8 cellular contexts compared by ENCODE assay signal in the genomic region with DNA sequence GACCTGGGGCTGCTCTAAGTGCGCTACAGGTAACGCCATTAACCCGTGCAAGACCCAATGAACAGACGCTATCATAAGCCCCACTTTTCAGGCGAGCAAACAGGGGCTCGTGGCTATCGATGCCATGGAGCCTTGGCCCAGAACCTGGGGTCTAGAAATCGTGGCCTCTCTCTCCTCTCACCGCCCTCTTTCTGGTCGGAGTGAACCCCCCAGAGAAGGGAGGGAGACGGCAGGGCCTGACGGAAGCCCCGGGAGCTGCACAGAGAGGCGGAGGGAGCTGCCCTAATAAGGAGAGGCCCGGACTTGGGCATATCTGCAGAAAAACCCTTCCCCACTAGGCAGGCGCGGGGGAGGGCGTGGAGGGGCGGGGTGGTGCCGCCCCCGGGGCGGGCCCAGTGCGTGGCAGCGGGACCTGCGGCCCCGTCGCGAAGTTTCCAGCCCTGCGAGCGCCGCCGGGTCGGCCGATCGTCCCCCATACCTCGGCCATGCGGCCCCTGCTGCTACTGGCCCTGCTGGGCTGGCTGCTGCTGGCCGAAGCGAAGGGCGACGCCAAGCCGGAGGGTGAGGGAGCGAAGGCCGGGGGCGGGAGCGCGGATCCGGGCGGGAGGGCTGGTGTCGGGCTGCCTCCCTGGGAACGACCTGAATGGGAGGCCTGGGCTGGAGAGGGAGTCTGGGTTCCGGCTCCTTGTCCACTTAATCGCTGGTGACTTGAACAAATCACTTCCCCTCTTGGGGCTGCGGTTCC. TPM values are rescaled to one million over a fixed set of nuclear protein-coding genes. Genes with fewer than 3 reads are reported as not detected.
DNase-seq lines count a peak whose midpoint lies in the region; ATAC-seq and TF ChIP-seq lines count a peak whose summit lies in the region.

TSS of gene PLOD1 (plus strand) at position 423 of the 745 bp plus-strand sequence. CDS start at position 486, 63 bp downstream.

- DNase-seq in GM10248 (ENCODE audit: extremely low spot score) (peak; percentile 95), NCI-H1048 (lab: John Stamatoyannopoulos, UW) (peak; percentile 41), T-cell (peak; percentile 63 to 91 (median 82)), adipocyte (ENCODE audit: low read depth) (peak; percentile 94), heart left ventricle (peak; percentile 91 to 96 (median 91)), posterior cingulate gyrus (peak; percentile 74 to 97 (median 83)), transverse colon (peak; percentile 92)

- H3K4me1 Mint-ChIP-seq in T-cell = peaks cover 0 to 7% (median 5%) of the 10 kb centered on the region in 3 donors

- ATAC-seq in HG02571 (IDR thresholded peaks at IDR 0.05; ENCODE audit: unreplicated experiment) (peak; percentile 83), T-cell (replicated peaks in 1 of 4) (peak; percentile 100), heart left ventricle (peak; percentile 71 to 95 (median 88))

- no peaks in the 10 kb centered on the region for H3K27me3 Mint-ChIP-seq in T-cell

- intact Hi-C loops in heart left ventricle (cut with DNase I) = loop anchor here in 4 of 10 donors (2.0 to 5.0 kb wide), 4 partner anchors 26 to 44 kb away; no protein-coding TSS in a partner anchor
- intact Hi-C loops in posterior cingulate gyrus (cut with DNase I) = no loop called here
- intact Hi-C loops in transverse colon (cut with DNase I; ENCODE audit: low total_unique reads) = no loop called here

- H3K27me3 ChIP-seq in adipocyte (replicated peaks; ENCODE audit: control insufficient read depth, insufficient read depth, low read length) = no peaks in the 10 kb centered on the region
- no peaks in the 10 kb centered on the region for H3K27me3 ChIP-seq in heart left ventricle
- H3K27me3 ChIP-seq in transverse colon = no peaks in the 10 kb centered on the region

- POLR2A ChIA-PET in GM10248 (lab: Yijun Ruan, JAX) (interaction anchor here (0.8 to 1.0 kb wide), 3 partner anchors 25 to 33 kb away, joined by 3 to 9 read pairs (median 4); no protein-coding TSS in a partner anchor), T-cell (lab: Charles Lee) (interaction anchor here in 1 of 2 donors (0.7 kb wide), 1 partner anchor 311 kb away, joined by 5 read pairs; no protein-coding TSS in a partner anchor)

- no peaks in the 10 kb centered on the region for H3K9me3 ChIP-seq in adipocyte (ENCODE audit: control insufficient read depth, low read length)
- H3K9me3 ChIP-seq in heart left ventricle = no peaks in the 10 kb centered on the region
- no peaks in the 10 kb centered on the region for H3K9me3 ChIP-seq in transverse colon

- in situ Hi-C loops in transverse colon (cut with MboI; ENCODE audit: low pct_ligation_motif_present in 1 of 4, low pct_unique_long_range_greater_than_20kb in 1 of 4, low sequenced_read_pairs in 3 of 4) = no loop called here

- 1 to 5% (median 2%) methylated on average over 13 to 54 of the region's 54 CpGs for WGBS in heart left ventricle, 4 donors
- 1% methylated on average over 32 of the region's 54 CpGs; no CpG with 5 or more reads in 1 of the 2 donors for WGBS in transverse colon (ENCODE audit: low coverage in 1 of 2), 2 donors

- no peaks in the 10 kb centered on the region for H3K36me3 ChIP-seq in adipocyte (ENCODE audit: control insufficient read depth, insufficient read depth, low read length, severe bottlenecking)
- H3K36me3 ChIP-seq in heart left ventricle = peaks cover 0 to 14% (median 0%) of the 10 kb centered on the region in 9 donors
- no peaks in the 10 kb centered on the region for H3K36me3 ChIP-seq in transverse colon

- peak within 1 kb of the TSS in 1 of 2 donors; percentile 72 for H3K27ac Mint-ChIP-seq in T-cell

- H3K9me3 Mint-ChIP-seq in T-cell = no peaks in the 10 kb centered on the region

- peak; percentile 20 to 88 for TF ChIP-seq POLR2A in heart left ventricle (IDR thresholded peaks at IDR 0.05)
- peak; percentile 47 for TF ChIP-seq POLR2A in transverse colon (IDR thresholded peaks at IDR 0.05)

- H3K27ac ChIP-seq in heart left ventricle = peak within 1 kb of the TSS; percentile 77 to 94 (median 88)
- H3K27ac ChIP-seq in transverse colon = peak within 1 kb of the TSS; percentile 85 to 92 (median 86)

- TF ChIP-seq EP300 in transverse colon (IDR thresholded peaks at IDR 0.05; ENCODE audit: low read depth) = no peak

- peak within 1 kb of the TSS; percentile 70 to 82 (median 78) for H3K4me3 Mint-ChIP-seq in T-cell

- H3K4me1 ChIP-seq in adipocyte (ENCODE audit: control insufficient read depth, insufficient read depth, low read length) (peaks cover 30% of the 10 kb centered on the region), heart left ventricle (peaks cover 6 to 75% (median 58%) of the 10 kb centered on the region in 12 donors), transverse colon (peaks cover 9 to 40% (median 34%) of the 10 kb centered on the region in 4 donors)

- H3K4me3 ChIP-seq in adipocyte (ENCODE audit: low read length) (peak within 1 kb of the TSS; percentile 92), heart left ventricle (peak within 1 kb of the TSS; percentile 27 to 92 (median 68)), transverse colon (peak within 1 kb of the TSS; percentile 35 to 79 (median 61))

- CTCF ChIA-PET in GM10248 (lab: Yijun Ruan, JAX) = interaction anchor here (1.0 kb wide), 1 partner anchor 32 kb away, joined by 4 read pairs; no protein-coding TSS in a partner anchor
- CTCF ChIA-PET in T-cell (lab: Charles Lee) = interaction anchor here in 1 of 2 donors (1.0 kb wide), 1 partner anchor 27 kb away, joined by 3 read pairs; no protein-coding TSS in a partner anchor

- no peaks in the 10 kb centered on the region for H3K36me3 Mint-ChIP-seq in T-cell

- TF ChIP-seq CTCF in GM10248 (IDR thresholded peaks at IDR 0.05; ENCODE audit: control extremely low read depth, extremely low read depth, low read depth, missing control alignments) (no peak), heart left ventricle (IDR thresholded peaks at IDR 0.05) (no peak), transverse colon (IDR thresholded peaks at IDR 0.05) (no peak)

- peak within 1 kb of the TSS; percentile 87 for H3K9ac ChIP-seq in adipocyte (ENCODE audit: low read length)

RNA-seq across cellular contexts. Expression of gene PLOD1, which starts in this region (rescaled TPM):
- total RNA-seq in T-cell = 1 to 10 TPM; 2.6 to 6.9 (median 4.6) TPM
- total RNA-seq in heart left ventricle = 100 to 1,000 TPM in 1 of 9 donors, 10 to 100 TPM in 8; 37.5 to 104 (median 50.1) TPM
- polyA plus RNA-seq in heart left ventricle = 100 to 1,000 TPM in 1 of 2 donors, 10 to 100 TPM in 1; 38.3 to 108 TPM
- total RNA-seq in transverse colon = 10 to 100 TPM; 28.8 to 56.3 (median 41.2) TPM

Comparison
In these comparisons a context has a peak if more than half of its experiments do, and no peak if none do; other contexts are left out.
1. Peak in every context shown above with its lines: DNase-seq, ATAC-seq, H3K4me3 ChIP-seq and H3K27ac ChIP-seq.
2. DNase-seq: peak in every context shown above with its lines; median percentile 95 in GM10248; 94 in adipocyte; 92 in transverse colon; 91 in heart left ventricle; 83 in posterior cingulate gyrus; 82 in T-cell; 41 in NCI-H1048.